ENCODE assay signal across 11 cellular contexts in the genomic region with DNA sequence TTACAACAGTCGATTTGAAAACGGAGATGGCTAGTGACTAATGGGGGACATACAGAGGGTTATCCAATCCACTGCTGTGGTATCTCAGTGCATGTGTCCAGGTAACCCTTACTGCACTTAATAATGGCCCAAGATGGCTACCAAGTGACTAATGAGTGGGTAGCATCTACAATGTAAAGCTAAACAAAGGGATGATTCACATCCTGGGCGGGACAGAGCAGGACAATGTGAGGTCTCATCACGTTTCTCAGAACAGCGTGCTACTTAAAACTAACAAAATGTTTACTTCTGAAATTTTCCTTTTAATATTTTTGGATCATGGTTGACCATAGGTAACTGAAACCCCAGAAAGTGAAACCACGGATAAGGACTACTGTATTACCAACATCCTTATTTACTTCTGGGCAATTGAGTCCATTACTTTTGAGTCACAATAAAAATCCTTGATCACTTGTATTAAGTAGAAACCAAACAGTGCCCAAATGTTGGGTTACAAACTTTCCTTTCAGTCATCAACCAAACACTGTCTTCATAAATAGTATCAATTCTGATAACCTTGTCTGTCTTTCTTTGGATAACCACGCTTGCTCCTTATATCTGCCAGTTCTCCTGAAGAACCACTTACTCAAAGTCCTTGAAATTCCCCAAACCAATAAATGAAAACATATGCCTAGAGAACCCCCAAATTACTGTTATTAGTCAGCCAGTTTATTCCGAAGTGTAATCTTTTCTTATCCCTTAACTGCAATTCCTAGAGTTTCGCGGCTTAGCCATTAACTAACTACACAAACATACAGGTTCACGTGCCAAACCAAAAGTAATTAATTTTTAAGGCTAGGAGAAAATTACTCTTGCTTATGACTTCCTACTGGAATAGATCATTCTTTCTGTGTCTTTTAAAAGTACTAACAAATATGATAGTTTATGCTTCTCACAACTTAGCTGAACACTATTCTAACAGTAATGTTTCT. TPM values are rescaled to one million over a fixed set of nuclear protein-coding genes. Genes with fewer than 3 reads are reported as not detected.
DNase-seq lines count a peak whose midpoint lies in the region; ATAC-seq and TF ChIP-seq lines count a peak whose summit lies in the region.
"Had no signal": no experiment of that assay in that cellular context is flagged by ENCODE, and none has a peak within 500 bp of the region (broad histone marks: within the 10 kb centered on the region; RNA-seq: fewer than 3 reads in every experiment).

No MANE protein-coding gene starts in this region.

- TF ChIP-seq POLR2A in transverse colon (IDR thresholded peaks at IDR 0.05), result no peak

- no peaks in the 10 kb centered on the region for H3K9me3 ChIP-seq in transverse colon

- in situ Hi-C loops in transverse colon (cut with MboI; ENCODE audit: low pct_ligation_motif_present in 1 of 4, low pct_unique_long_range_greater_than_20kb in 1 of 4, low sequenced_read_pairs in 3 of 4), result no loop called here

- DNase-seq in EL (peak; percentile 87), NCI-H226 (peak; percentile 32), dermis microvascular lymphatic vessel endothelial cell (ENCODE audit: low read depth in 2 of 2) (peak; percentile 2 to 73), non-pigmented ciliary epithelial cell (ENCODE audit: low read depth) (peak; percentile 55), DMS79 treated with DMSO at 0.1 percent for 48 hours (lab: John Stamatoyannopoulos, UW) (no peak), GM19240 (ENCODE audit: insufficient read length, low spot score) (no peak), transverse colon (no peak), Right ventricle myocardium inferior (ENCODE audit: missing footprints) (no peak)
- DNase-seq: left cardiac atrium, SIG-M5 had no signal

- ATAC-seq in Right ventricle myocardium inferior, result no peak
- ATAC-seq: left cardiac atrium; stimulated activated memory B cell treated with anti-CD40 and anti-IgM and Interleukin-4, amounts not matched to agents 10 μg/mL and 1 μg/mL and 100 μg/mL, for 72 hours had no signal

- no peak for TF ChIP-seq CTCF in transverse colon (IDR thresholded peaks at IDR 0.05)

- H3K27ac ChIP-seq in transverse colon, result no peak overlapping the region

- peaks cover 0 to 26% (median 0%) of the 10 kb centered on the region in 4 donors for H3K36me3 ChIP-seq in transverse colon

- peaks cover 0 to 6% (median 0%) of the 10 kb centered on the region in 4 donors for H3K4me1 ChIP-seq in transverse colon

- 86 to 87% methylated on average over 10 to 11 of the region's 11 CpGs for WGBS in transverse colon (ENCODE audit: low coverage in 1 of 2), 2 donors

- H3K27me3 ChIP-seq in transverse colon, result no peaks in the 10 kb centered on the region

- intact Hi-C loops in transverse colon (cut with DNase I; ENCODE audit: low total_unique reads), result no loop called here
- intact Hi-C loops in Right ventricle myocardium inferior (cut with DNase I), result no loop called here

- no peak for TF ChIP-seq EP300 in transverse colon (IDR thresholded peaks at IDR 0.05; ENCODE audit: low read depth)

- no peak overlapping the region for H3K4me3 ChIP-seq in transverse colon

RNA-seq across cellular contexts. Expression of a gene that starts 59.7 kb away (rescaled TPM):
- total RNA-seq in dermis microvascular lymphatic vessel endothelial cell (8.0 and 12.1 TPM in 2 replicates), transverse colon (10 to 100 TPM in 3 of 4 donors, 1 to 10 TPM in 1; 5.8 to 46.8 (median 19.7) TPM), Right ventricle myocardium inferior (26.7 TPM)

Comparison
In these comparisons a context has a peak if more than half of its experiments do, and no peak if none do; other contexts are left out.
1. DNase-seq: peak in EL (single experiment), NCI-H226 (single experiment), dermis microvascular lymphatic vessel endothelial cell (2 of 2) and non-pigmented ciliary epithelial cell (single experiment); none in DMS79 treated with DMSO at 0.1 percent for 48 hours (single experiment), GM19240 (single experiment), transverse colon (single experiment) and Right ventricle myocardium inferior (single experiment).